19 cellular contexts compared by ENCODE assay signal in the genomic region with DNA sequence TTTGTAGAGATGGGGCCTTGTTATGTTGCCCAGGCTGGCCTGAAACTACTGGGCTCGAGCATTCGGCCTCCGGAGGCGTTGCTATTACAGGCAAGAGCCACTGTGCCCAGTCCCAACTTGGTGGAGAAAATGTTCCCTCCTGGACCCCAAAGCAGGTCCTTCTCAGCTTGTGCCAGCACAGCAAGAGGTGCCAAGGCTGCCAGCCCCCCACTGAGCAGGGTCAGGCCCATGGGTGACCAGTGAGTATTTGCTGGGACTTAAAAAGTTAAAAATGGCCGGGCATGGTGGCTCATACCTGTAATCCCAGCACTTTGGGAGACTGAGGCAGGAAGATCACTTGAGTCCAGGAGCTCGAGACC. TPM values are rescaled to one million over a fixed set of nuclear protein-coding genes. Genes with fewer than 3 reads are reported as not detected.
A peak's percentile ranks its signal among the peaks of the same experiment; 100 is the strongest.
DNase-seq lines count a peak whose midpoint lies in the region; ATAC-seq and TF ChIP-seq lines count a peak whose summit lies in the region.
"Had no signal": no experiment of that assay in that cellular context is flagged by ENCODE, and none has a peak within 500 bp of the region (broad histone marks: within the 10 kb centered on the region; RNA-seq: fewer than 3 reads in every experiment).

No MANE protein-coding gene starts in this region.

- no peak for TF ChIP-seq POLR2A in sigmoid colon (IDR thresholded peaks at IDR 0.05)

- intact Hi-C loops in left ventricle myocardium inferior (cut with micrococcal nuclease) (no loop called here), sigmoid colon (cut with DNase I) (loop anchor here (10.0 kb wide), 1 partner anchor 1020 kb away; a partner anchor contains a TSS)

- H3K9ac ChIP-seq in BLaER1 treated with 17β-estradiol and CSF1 and Interleukin-3, amounts not matched to agents 10 nM and 100 nM: peak overlapping the region in 4 of 11 experiments; percentile 14 to 87 (median 30); a peak in 5 of 22 replicates

- peak overlapping the region; percentile 81 for H3K27ac Mint-ChIP-seq in T-helper 17 cell
- H3K27ac Mint-ChIP-seq: activated CD8-positive, alpha-beta T cell treated with anti-CD3 and anti-CD28 coated beads for 36 hours; CD4-positive, CD25-positive, alpha-beta regulatory T cell had no signal

- H3K27me3 ChIP-seq in BLaER1 treated with 17β-estradiol and CSF1 and Interleukin-3, amounts not matched to agents 10 nM and 100 nM: no peaks in the 10 kb centered on the region
- H3K27me3 ChIP-seq in left ventricle myocardium inferior (ENCODE audit: low read depth): no peaks in the 10 kb centered on the region
- H3K27me3 ChIP-seq in sigmoid colon: no peaks in the 10 kb centered on the region

- no peak for ATAC-seq in T-helper 17 cell
- ATAC-seq: activated CD8-positive, alpha-beta T cell treated with anti-CD3 and anti-CD28 coated beads for 36 hours; esophagus mucosa; mucosa of descending colon had no signal

- H3K4me1 ChIP-seq in BLaER1 treated with 17β-estradiol and CSF1 and Interleukin-3, amounts not matched to agents 10 nM and 100 nM: peaks cover 46 to 89% (median 75%) of the 10 kb centered on the region in 10 experiments
- H3K4me1 ChIP-seq in left ventricle myocardium inferior: peaks cover 87% of the 10 kb centered on the region
- H3K4me1 ChIP-seq in sigmoid colon: peaks cover 0 to 81% (median 64%) of the 10 kb centered on the region in 4 donors

- 64 to 65% methylated on average over 6 of the region's 6 CpGs for WGBS in sigmoid colon, 2 donors

- peaks cover 86 to 92% (median 90%) of the 10 kb centered on the region in 11 experiments for H4K20me1 ChIP-seq in BLaER1 treated with 17β-estradiol and CSF1 and Interleukin-3, amounts not matched to agents 10 nM and 100 nM

- peaks cover 28% of the 10 kb centered on the region for H3K4me1 Mint-ChIP-seq in T-helper 17 cell

- peaks cover 41 to 62% (median 56%) of the 10 kb centered on the region in 11 experiments for H3K36me3 ChIP-seq in BLaER1 treated with 17β-estradiol and CSF1 and Interleukin-3, amounts not matched to agents 10 nM and 100 nM
- H3K36me3 ChIP-seq in left ventricle myocardium inferior (peaks cover 11% of the 10 kb centered on the region), sigmoid colon (peaks cover 0 to 14% (median 7%) of the 10 kb centered on the region in 4 donors)

- DNase-seq in T-helper 17 cell (no peak), left ventricle myocardium inferior (no peak), sigmoid colon (peak; percentile 65), HPDE6-E6E7 (ENCODE audit: extremely low spot score) (no peak), NCI-H2029 treated with DMSO at 0.1 percent for 48 hours (lab: John Stamatoyannopoulos, UW) (no peak), NCI-H1048 (lab: John Stamatoyannopoulos, UW) (no peak)
- no peak for DNase-seq in stimulated activated CD4-positive, alpha-beta T cell treated with anti-CD3 and anti-CD28 coated beads, Interleukin-4, amount 100 ng/mL, for 1 hour
- DNase-seq: activated CD8-positive, alpha-beta T cell treated with anti-CD3 and anti-CD28 coated beads for 36 hours; activated naive CD4-positive, alpha-beta T cell; caudate nucleus; CD4-positive, CD25-positive, alpha-beta regulatory T cell; effector CD4-positive, alpha-beta T cell; Kasumi-1; NCI-H1105; NCI-H524 treated with DMSO at 0.1 percent for 48 hours had no signal

- H3K4me3 Mint-ChIP-seq in T-helper 17 cell: no peak overlapping the region
- H3K4me3 Mint-ChIP-seq: activated CD8-positive, alpha-beta T cell treated with anti-CD3 and anti-CD28 coated beads for 36 hours had no signal

- H3K9me3 ChIP-seq in BLaER1 treated with 17β-estradiol and CSF1 and Interleukin-3, amounts not matched to agents 10 nM and 100 nM (replicated peaks in 1 of 11): no peaks in the 10 kb centered on the region
- H3K9me3 ChIP-seq in T-helper 17 cell (ENCODE audit: control insufficient read depth, low read length, poor library complexity, severe bottlenecking) (no peaks in the 10 kb centered on the region), left ventricle myocardium inferior (replicated peaks) (no peaks in the 10 kb centered on the region), sigmoid colon (no peaks in the 10 kb centered on the region)
- H3K9me3 ChIP-seq: mucosa of descending colon had no signal

- TF ChIP-seq CTCF in left ventricle myocardium inferior (IDR thresholded peaks at IDR 0.05; ENCODE audit: borderline replicate concordance) (no peak), sigmoid colon (IDR thresholded peaks at IDR 0.05) (no peak)

- H3K36me3 Mint-ChIP-seq in T-helper 17 cell (ENCODE audit: low read depth): no peaks in the 10 kb centered on the region

- peak overlapping the region in 10 of 11 experiments; percentile 21 to 100 (median 70); a peak in 16 of 22 replicates for H3K4me2 ChIP-seq in BLaER1 treated with 17β-estradiol and CSF1 and Interleukin-3, amounts not matched to agents 10 nM and 100 nM

- no peaks in the 10 kb centered on the region for H3K27me3 Mint-ChIP-seq in T-helper 17 cell
- H3K27me3 Mint-ChIP-seq: activated CD8-positive, alpha-beta T cell treated with anti-CD3 and anti-CD28 coated beads for 36 hours had no signal

- no peak overlapping the region for H3K4me3 ChIP-seq in BLaER1 treated with 17β-estradiol and CSF1 and Interleukin-3, amounts not matched to agents 10 nM and 100 nM
- H3K4me3 ChIP-seq in left ventricle myocardium inferior (no peak overlapping the region), sigmoid colon (no peak overlapping the region)
- H3K4me3 ChIP-seq: mucosa of descending colon had no signal

- H3K27ac ChIP-seq in BLaER1 treated with 17β-estradiol and CSF1 and Interleukin-3, amounts not matched to agents 10 nM and 100 nM: peak overlapping the region in 2 of 11 experiments; percentile 26 to 82; a peak in 2 of 22 replicates
- H3K27ac ChIP-seq in left ventricle myocardium inferior (replicated peaks) (peak overlapping the region; percentile 99), sigmoid colon (peak overlapping the region; percentile 95 to 100 (median 98))

- no peak for TF ChIP-seq EP300 in sigmoid colon (IDR thresholded peaks at IDR 0.05)

RNA-seq across cellular contexts. Expression of a gene that starts 4.6 kb away (rescaled TPM):
- total RNA-seq in T-helper 17 cell (10 to 100 TPM; 55.8 to 56.4 TPM), left ventricle myocardium inferior (76.5 TPM), sigmoid colon (10 to 100 TPM; 22.1 to 57.6 (median 42.5) TPM)
- 10 to 100 TPM; 34.8 to 43.0 (median 42.1) TPM for polyA plus RNA-seq in sigmoid colon

RNA-seq across cellular contexts. Expression of a gene that starts 20.9 kb away (rescaled TPM):
- total RNA-seq in T-helper 17 cell (not detected), left ventricle myocardium inferior (0.36 TPM), sigmoid colon (under 1 TPM in 1 of 4 donors, not detected in 3; 0.28 TPM)
- polyA plus RNA-seq in sigmoid colon: 10 to 100 TPM in 2 of 3 donors, 1 to 10 TPM in 1; 8.4 to 60.3 (median 10.2) TPM
- total RNA-seq: activated CD8-positive, alpha-beta T cell treated with anti-CD3 and anti-CD28 coated beads for 36 hours; CD4-positive, CD25-positive, alpha-beta regulatory T cell; RPMI7951 had no signal

RNA-seq across cellular contexts. Expression of a gene that starts 30.9 kb away (rescaled TPM):
- 10 to 100 TPM; 88.2 to 89.4 TPM for total RNA-seq in T-helper 17 cell
- 29.9 TPM for total RNA-seq in left ventricle myocardium inferior
- 10 to 100 TPM; 18.9 to 35.7 (median 26.2) TPM for total RNA-seq in sigmoid colon
- polyA plus RNA-seq in sigmoid colon: 10 to 100 TPM; 16.2 to 78.3 (median 22.9) TPM

RNA-seq across cellular contexts. Expression of a gene that starts 34.8 kb away (rescaled TPM):
- 10 to 100 TPM; 22.8 to 23.6 TPM for total RNA-seq in T-helper 17 cell
- total RNA-seq in left ventricle myocardium inferior: 11.2 TPM
- 10 to 100 TPM; 23.3 to 52.8 (median 41.6) TPM for total RNA-seq in sigmoid colon
- polyA plus RNA-seq in sigmoid colon: 10 to 100 TPM; 50.5 to 68.0 (median 66.6) TPM
